Comparison of ENCODE assay signal across 16 cellular contexts in the genomic region with DNA sequence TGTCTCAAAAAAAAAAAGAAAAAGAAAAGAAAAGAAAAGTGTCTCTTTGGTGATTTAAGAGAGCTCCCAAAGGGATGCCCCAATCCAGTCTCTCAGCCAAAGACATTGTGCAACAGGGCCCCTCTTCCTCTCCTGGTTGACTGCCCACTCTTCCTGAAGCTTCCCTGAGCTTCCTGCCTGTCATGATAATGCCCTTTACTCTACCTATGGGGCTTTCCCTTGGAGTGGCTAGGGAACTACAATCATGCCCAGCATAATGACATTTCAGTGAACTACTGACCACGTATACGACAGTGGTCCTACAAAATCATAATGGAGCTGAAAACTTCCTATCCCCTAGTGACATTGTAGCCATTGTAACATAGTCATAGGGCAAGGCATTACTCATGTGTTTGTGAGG.
A peak's percentile ranks its signal among the peaks of the same experiment; 100 is the strongest.
DNase-seq lines count a peak whose midpoint lies in the region; ATAC-seq, FAIRE-seq and TF ChIP-seq lines count a peak whose summit lies in the region.
"Had no signal": no experiment of that assay in that cellular context is flagged by ENCODE, and none has a peak within 500 bp of the region (broad histone marks: within the 10 kb centered on the region; RNA-seq: fewer than 3 reads in every experiment).

No MANE protein-coding gene starts in this region.

- no peak overlapping the region for H3K14ac ChIP-seq in H1 (ENCODE audit: insufficient read length)

- H3F3A ChIP-seq in PC-9 (ENCODE audit: insufficient read depth, low read depth) (0 out of 2 replicates have a peak, but pooled peaks cover 5% of the 10 kb centered on the region), neural progenitor cell (ENCODE audit: low read depth) (no peaks in the 10 kb centered on the region)

- peaks cover 25% of the 10 kb centered on the region for H3K9me3 Mint-ChIP-seq in neural progenitor cell
- no peaks in the 10 kb centered on the region for H3K9me3 Mint-ChIP-seq in activated CD8-positive, alpha-beta T cell treated with anti-CD3 and anti-CD28 coated beads, Interleukin-2, amount 10 ng/mL, durations not matched to agents 7 days and 5 days (ENCODE audit: insufficient read depth)

- H4K20me1 ChIP-seq in PC-9 (ENCODE audit: insufficient read depth): no peaks in the 10 kb centered on the region
- H4K20me1 ChIP-seq in H1 (replicated peaks in 1 of 2; ENCODE audit: control insufficient read depth in 1 of 2, insufficient read depth in 2 of 2, low read length in 2 of 2): no peaks in the 10 kb centered on the region
- no peaks in the 10 kb centered on the region for H4K20me1 ChIP-seq in neural progenitor cell (ENCODE audit: low read depth)

- no peak overlapping the region for H3K18ac ChIP-seq in H1 (ENCODE audit: extremely low read depth, low read length)

- no peak overlapping the region for H2BK5ac ChIP-seq in H1 (ENCODE audit: low read depth, low read length)

- 92% methylated on average over 2 of the region's 2 CpGs; no CpG with 5 or more reads in 1 of the 2 experiments for WGBS in H1 (ENCODE audit: extremely low coverage in 1 of 2, insufficient coverage in 1 of 2, insufficient read length in 1 of 2, insufficient replicate concordance in 2 of 2, low coverage in 1 of 2, low lambda C conversion rate in 2 of 2, missing lambda C conversion rate in 1 of 2), 2 experiments

- no peak for FAIRE-seq in H1 (lab: Jason Lieb, UNC)

- H3K27me3 Mint-ChIP-seq in neural progenitor cell (ENCODE audit: insufficient read depth, low read depth): peaks cover 3% of the 10 kb centered on the region
- H3K27me3 Mint-ChIP-seq in activated CD8-positive, alpha-beta T cell treated with anti-CD3 and anti-CD28 coated beads, Interleukin-2, amount 10 ng/mL, durations not matched to agents 7 days and 5 days (ENCODE audit: low read depth): peaks cover 33% of the 10 kb centered on the region

- no peak for ATAC-seq in activated CD8-positive, alpha-beta T cell treated with anti-CD3 and anti-CD28 coated beads, Interleukin-2, amount 10 ng/mL, durations not matched to agents 7 days and 5 days

- no peaks in the 10 kb centered on the region for H3K9me3 ChIP-seq in AG04450 (ENCODE audit: control insufficient read depth, insufficient read depth, low read length)
- no peaks in the 10 kb centered on the region; the same call in 1 of the 2 replicates for H3K9me3 ChIP-seq in PC-9 (ENCODE audit: insufficient read depth, low read depth)
- H3K9me3 ChIP-seq in H1 (ENCODE audit: insufficient read depth in 2 of 2, low read depth in 1 of 2, low read length in 1 of 2): peaks cover 5 to 10% of the 10 kb centered on the region in 2 experiments; a peak in 3 of 4 replicates
- peaks cover 7% of the 10 kb centered on the region for H3K9me3 ChIP-seq in neural progenitor cell (ENCODE audit: low read depth)
- H3K9me3 ChIP-seq: SJSA1 had no signal

- H3K4me3 Mint-ChIP-seq in neural progenitor cell: no peak overlapping the region
- H3K4me3 Mint-ChIP-seq in activated CD8-positive, alpha-beta T cell treated with anti-CD3 and anti-CD28 coated beads, Interleukin-2, amount 10 ng/mL, durations not matched to agents 7 days and 5 days: no peak overlapping the region

- H3K23me2 ChIP-seq in H1 (ENCODE audit: low read depth, low read length): no peaks in the 10 kb centered on the region

- no peak overlapping the region for H2BK15ac ChIP-seq in H1 (ENCODE audit: low read length)

- no peaks in the 10 kb centered on the region for H3K79me2 ChIP-seq in PC-9 (ENCODE audit: low read depth)
- no peaks in the 10 kb centered on the region for H3K79me2 ChIP-seq in H1 (ENCODE audit: control insufficient read depth in 1 of 2, insufficient read depth in 2 of 2, low read length in 2 of 2)
- H3K79me2 ChIP-seq in neural progenitor cell (ENCODE audit: low read depth): no peaks in the 10 kb centered on the region

- H4K8ac ChIP-seq in H1 (ENCODE audit: extremely low read depth, insufficient read depth, low read length): no peak overlapping the region

- H3K4ac ChIP-seq in H1 (replicated peaks; ENCODE audit: insufficient read length, low read depth, low read length): no peak overlapping the region

- H2BK20ac ChIP-seq in H1 (ENCODE audit: low read length): no peak overlapping the region

- DNase-seq in AG04450 (ENCODE audit: low read depth, low spot score): no peak
- no peak for DNase-seq in PC-9
- DNase-seq in H1 (ENCODE audit: low read depth in 1 of 2, low spot score in 2 of 2): no peak
- no peak for DNase-seq in neural progenitor cell (ENCODE audit: low spot score)
- DNase-seq in NCI-H524 (lab: John Stamatoyannopoulos, UW): no peak
- no peak for DNase-seq in SKM-1 treated with dmso at 0.1 percent for 144 hours (lab: John Stamatoyannopoulos, UW; ENCODE audit: unreplicated experiment)
- no peak for DNase-seq in activated CD8-positive, alpha-beta T cell treated with anti-CD3 and anti-CD28 coated beads, Interleukin-2, amount 10 ng/mL, durations not matched to agents 7 days and 5 days
- no peak for DNase-seq in NCI-H2171 (lab: John Stamatoyannopoulos, UW)
- DNase-seq: EL, Karpas-422, MM.1S, NCI-H1694, NCI-H226, RPMI8226 had no signal

- BruUV-seq in PC-9 (replicated peaks; lab: Mats Ljungman, UMichigan): no TSS peak

- no peak overlapping the region for H2BK12ac ChIP-seq in H1 (ENCODE audit: low read depth, low read length)

- H3K4me1 Mint-ChIP-seq in neural progenitor cell: peaks cover 2% of the 10 kb centered on the region
- no peaks in the 10 kb centered on the region for H3K4me1 Mint-ChIP-seq in activated CD8-positive, alpha-beta T cell treated with anti-CD3 and anti-CD28 coated beads, Interleukin-2, amount 10 ng/mL, durations not matched to agents 7 days and 5 days (ENCODE audit: low read depth)
- H3K4me1 Mint-ChIP-seq: CD14-positive monocyte had no signal

- H3K27ac Mint-ChIP-seq in neural progenitor cell: peak overlapping the region; percentile 52
- H3K27ac Mint-ChIP-seq in activated CD8-positive, alpha-beta T cell treated with anti-CD3 and anti-CD28 coated beads, Interleukin-2, amount 10 ng/mL, durations not matched to agents 7 days and 5 days: no peak overlapping the region
- H3K27ac Mint-ChIP-seq: CD14-positive monocyte had no signal

- H4K91ac ChIP-seq in H1 (replicated peaks; ENCODE audit: insufficient read length, low read length): no peak overlapping the region

- H3K9ac ChIP-seq in H1 (replicated peaks in 1 of 4; ENCODE audit: extremely low read depth in 1 of 4, low read depth in 3 of 4, low read length in 3 of 4) (no peak overlapping the region), neural progenitor cell (no peak overlapping the region)

- TF ChIP-seq CTCF in AG04450 (IDR thresholded peaks at IDR 0.05; ENCODE audit: low read depth, low read length) (no peak), PC-9 (conservative IDR thresholded peaks at IDR 0.05) (no peak), H1 (IDR thresholded peaks at IDR 0.05; ENCODE audit: control extremely low read depth in 1 of 3, insufficient read depth in 1 of 3, low read depth in 1 of 3, low read length in 3 of 3) (no peak), neural progenitor cell (IDR thresholded peaks at IDR 0.05) (no peak)

- H3K36me3 Mint-ChIP-seq in neural progenitor cell: no peaks in the 10 kb centered on the region
- H3K36me3 Mint-ChIP-seq in activated CD8-positive, alpha-beta T cell treated with anti-CD3 and anti-CD28 coated beads, Interleukin-2, amount 10 ng/mL, durations not matched to agents 7 days and 5 days (ENCODE audit: low read depth): no peaks in the 10 kb centered on the region
- H3K36me3 Mint-ChIP-seq: CD14-positive monocyte had no signal

- H3K56ac ChIP-seq in H1 (replicated peaks; ENCODE audit: insufficient read length, low read depth, low read length): no peak overlapping the region

- H3K4me3 ChIP-seq in AG04450 (ENCODE audit: low read depth, low read length) (no peak overlapping the region), PC-9 (no peak overlapping the region), H1 (ENCODE audit: extremely low read depth in 1 of 4, insufficient read depth in 2 of 4, low read depth in 3 of 4, low read length in 4 of 4) (no peak overlapping the region), neural progenitor cell (no peak overlapping the region)
- H3K4me3 ChIP-seq: SJSA1 had no signal

- no peaks in the 10 kb centered on the region for H3K9me2 ChIP-seq in PC-9 (ENCODE audit: insufficient read depth)

- H2AK5ac ChIP-seq in H1 (ENCODE audit: low read depth, low read length): no peak overlapping the region

- H3K27ac ChIP-seq in AG04450 (ENCODE audit: low read depth, low read length) (peak overlapping the region; percentile 55), PC-9 (0 out of 2 replicates have a peak overlapping the region, but pooled peaks have one; percentile 21), H1 (ENCODE audit: low read depth, low read length) (no peak overlapping the region), neural progenitor cell (no peak overlapping the region)

- no peak for TF ChIP-seq RAD21 in H1 (IDR thresholded peaks at IDR 0.05 in 1 of 2, conservative IDR thresholded peaks at IDR 0.05 in 1 of 2; ENCODE audit: low read depth in 2 of 2, low read length in 2 of 2)

- no peak overlapping the region for H2BK120ac ChIP-seq in H1 (replicated peaks; ENCODE audit: low read depth, low read length)

- H3K36me3 ChIP-seq in PC-9 (ENCODE audit: low read depth) (no peaks in the 10 kb centered on the region), H1 (ENCODE audit: control insufficient read depth in 2 of 4, insufficient read depth in 4 of 4, low read length in 3 of 4) (no peaks in the 10 kb centered on the region), neural progenitor cell (no peaks in the 10 kb centered on the region)
- H3K36me3 ChIP-seq: SJSA1 had no signal

- H2AFZ ChIP-seq in PC-9 (no peak overlapping the region), H1 (ENCODE audit: low read length) (peak overlapping the region; percentile 22; the same call in 1 of the 2 replicates), neural progenitor cell (replicated peaks) (no peak overlapping the region)

- CTCF ChIA-PET in AG04450 (lab: Charles Lee) (interaction anchor here (1.3 kb wide), 2 partner anchors 162 to 209 kb away, joined by 3 read pairs; no protein-coding TSS in a partner anchor), PC-9 (lab: Charles Lee) (no interaction called here), H1 (lab: Charles Lee; ENCODE audit: partially characterized antibody) (no interaction called here)
- CTCF ChIA-PET in activated CD8-positive, alpha-beta T cell treated with anti-CD3 and anti-CD28 coated beads, Interleukin-2, amount 10 ng/mL, durations not matched to agents 7 days and 5 days (lab: Charles Lee): no interaction called here

- H3K27me3 ChIP-seq in AG04450 (ENCODE audit: control insufficient read depth, insufficient read depth, low read length): no peaks in the 10 kb centered on the region
- H3K27me3 ChIP-seq in PC-9 (ENCODE audit: insufficient read depth, low read depth): no peaks in the 10 kb centered on the region
- H3K27me3 ChIP-seq in H1 (replicated peaks in 1 of 4; ENCODE audit: control insufficient read depth in 3 of 4, extremely low read depth in 1 of 4, insufficient read depth in 3 of 4, low read length in 3 of 4): no peaks in the 10 kb centered on the region
- H3K27me3 ChIP-seq in neural progenitor cell: no peaks in the 10 kb centered on the region
- H3K27me3 ChIP-seq: SJSA1 had no signal

- POLR2A ChIA-PET in AG04450 (lab: Yijun Ruan, JAX): interaction anchor here (0.7 to 1.3 kb wide), 2 partner anchors 9 to 11 kb away, joined by 3 to 4 read pairs; no protein-coding TSS in a partner anchor
- POLR2A ChIA-PET in PC-9 (lab: Charles Lee; ENCODE audit: unreplicated experiment): interaction anchor here (0.7 kb wide), 1 partner anchor 575 kb away, joined by 8 read pairs; no protein-coding TSS in a partner anchor
- POLR2A ChIA-PET in H1 (lab: Charles Lee; ENCODE audit: partially characterized antibody): no interaction called here
- POLR2A ChIA-PET in activated CD8-positive, alpha-beta T cell treated with anti-CD3 and anti-CD28 coated beads, Interleukin-2, amount 10 ng/mL, durations not matched to agents 7 days and 5 days (lab: Charles Lee): no interaction called here

- H4K5ac ChIP-seq in H1 (ENCODE audit: insufficient read length, low read depth, low read length): no peak overlapping the region

- H3K4me1 ChIP-seq in PC-9 (replicated peaks; ENCODE audit: insufficient read depth) (peaks cover 15% of the 10 kb centered on the region), H1 (replicated peaks in 1 of 4; ENCODE audit: control insufficient read depth in 3 of 4, insufficient read depth in 4 of 4, low read length in 3 of 4) (no peaks in the 10 kb centered on the region), neural progenitor cell (no peaks in the 10 kb centered on the region)

- TF ChIP-seq EP300 in H1 (IDR thresholded peaks at IDR 0.05; ENCODE audit: borderline replicate concordance in 1 of 2, low read depth in 2 of 2, low read length in 2 of 2): no peak

- no peak for TF ChIP-seq POLR2A in H1 (IDR thresholded peaks at IDR 0.05; ENCODE audit: control extremely low read depth in 1 of 2, low read depth in 2 of 2, low read length in 2 of 2)

- H3K23ac ChIP-seq in H1 (ENCODE audit: insufficient read length): no peak overlapping the region

- intact Hi-C loops in PC-9 (cut with micrococcal nuclease; ENCODE audit: unreplicated experiment): no loop called here

- no peaks in the 10 kb centered on the region for H3K79me1 ChIP-seq in H1 (ENCODE audit: low read depth, low read length)

- peak overlapping the region; percentile 57 for H3K4me2 ChIP-seq in PC-9
- H3K4me2 ChIP-seq in H1 (ENCODE audit: insufficient read depth in 1 of 2, low read depth in 2 of 2, low read length in 2 of 2): no peak overlapping the region
- no peak overlapping the region for H3K4me2 ChIP-seq in neural progenitor cell

Comparison
In these comparisons a context has a peak if more than half of its experiments do, and no peak if none do; other contexts are left out.
1. H3K27ac ChIP-seq: peak in AG04450 (single experiment) and PC-9 (single experiment); none in H1 (single experiment) and neural progenitor cell (single experiment).
2. POLR2A ChIA-PET loops: an anchor here in AG04450 (0.7 to 1.3 kb wide) and PC-9 (0.7 kb wide); none called in H1 and activated CD8-positive, alpha-beta T cell treated with anti-CD3 and anti-CD28 coated beads, Interleukin-2, amount 10 ng/mL, durations not matched to agents 7 days and 5 days.